Comparison of ENCODE assay signal across 18 cellular contexts in the genomic region with DNA sequence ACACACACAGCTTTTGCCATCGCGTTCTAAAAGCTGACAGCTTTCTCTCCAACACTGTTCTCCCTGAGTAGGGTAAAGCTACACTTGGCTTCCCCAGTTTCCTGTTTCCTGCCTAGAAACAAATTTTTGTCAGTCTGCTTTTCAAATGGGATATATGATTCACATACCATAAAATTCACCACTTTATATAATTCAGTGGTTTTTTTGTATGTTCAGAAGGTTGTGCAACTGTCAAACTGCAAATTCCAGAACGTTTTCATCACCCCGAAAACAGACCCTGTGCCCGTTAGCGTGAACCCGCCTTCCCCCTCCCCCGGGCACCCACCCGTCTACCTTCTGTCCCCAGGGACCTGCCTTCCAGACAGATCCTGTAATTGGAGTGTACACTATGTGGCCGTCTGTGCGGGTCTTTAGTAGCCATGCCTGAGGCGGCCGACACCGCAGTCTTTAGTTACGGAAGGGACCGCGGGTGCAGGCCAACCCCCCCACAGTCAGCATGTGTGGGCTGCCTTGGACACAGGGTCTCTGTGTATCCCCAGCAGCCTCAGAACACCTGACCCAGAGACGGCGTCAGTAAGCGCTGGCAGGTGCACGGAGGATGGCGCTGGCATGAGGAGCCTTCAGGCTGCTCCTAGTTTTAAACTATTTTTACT. TPM values are rescaled to one million over a fixed set of nuclear protein-coding genes. Genes with fewer than 3 reads are reported as not detected.
DNase-seq lines count a peak whose midpoint lies in the region; ATAC-seq and TF ChIP-seq lines count a peak whose summit lies in the region.
"Had no signal": no experiment of that assay in that cellular context is flagged by ENCODE, and none has a peak within 500 bp of the region (broad histone marks: within the 10 kb centered on the region; RNA-seq: fewer than 3 reads in every experiment).

No MANE protein-coding gene starts in this region.

- 53 to 57% methylated on average over 22 of the region's 22 CpGs for WGBS in aorta, 2 donors

- ATAC-seq in stimulated activated naive CD8-positive, alpha-beta T cell treated with anti-CD3 and anti-CD28 coated beads, Interleukin-15, amount 100 ng/mL, for 72 hours, result no peak
- ATAC-seq in stimulated activated naive CD8-positive, alpha-beta T cell treated with anti-CD3 and anti-CD28 coated beads, Interleukin-15, Interleukin-2, amounts not matched to agents 100 U/mL and 50 U/mL, for 24 hours, result no peak
- no peak for ATAC-seq in aorta (ENCODE audit: low FRiP score)
- no peak for ATAC-seq in HG02885 (IDR thresholded peaks at IDR 0.05; ENCODE audit: poor library complexity, unreplicated experiment)

- TF ChIP-seq CTCF in fibroblast of mammary gland (conservative IDR thresholded peaks at IDR 0.05; ENCODE audit: control insufficient read depth, insufficient read depth, low read depth, low read length), result no peak

- no peaks in the 10 kb centered on the region for H3K4me1 Mint-ChIP-seq in stimulated activated naive CD8-positive, alpha-beta T cell treated with anti-CD3 and anti-CD28 coated beads, Interleukin-15, amount 100 ng/mL, for 72 hours
- H3K4me1 Mint-ChIP-seq: activated naive CD4-positive, alpha-beta T cell treated with anti-CD3 and anti-CD28 coated beads, Interleukin-2, amount 50 U/mL, for 24 hours had no signal

- no peak overlapping the region for H3K4me3 Mint-ChIP-seq in stimulated activated naive CD8-positive, alpha-beta T cell treated with anti-CD3 and anti-CD28 coated beads, Interleukin-15, amount 100 ng/mL, for 72 hours
- H3K4me3 Mint-ChIP-seq: activated naive CD4-positive, alpha-beta T cell treated with anti-CD3 and anti-CD28 coated beads, Interleukin-2, amount 50 U/mL, for 24 hours had no signal

- H3K27ac ChIP-seq in aorta (ENCODE audit: low read depth in 1 of 2, low read length in 2 of 2), result no peak overlapping the region
- H3K27ac ChIP-seq: breast epithelium had no signal

- H3K4me1 ChIP-seq in aorta (ENCODE audit: control insufficient read depth in 1 of 2, insufficient read depth in 2 of 2, low read length in 2 of 2), result no peaks in the 10 kb centered on the region
- H3K4me1 ChIP-seq: breast epithelium had no signal

- peaks cover 0 to 6% of the 10 kb centered on the region in 2 donors for H3K36me3 ChIP-seq in aorta (ENCODE audit: control insufficient read depth in 1 of 2, insufficient read depth in 2 of 2, low read length in 1 of 2)

- H3K27me3 ChIP-seq in aorta (ENCODE audit: control insufficient read depth in 1 of 2, insufficient read depth in 2 of 2, low read length in 1 of 2), result no peaks in the 10 kb centered on the region
- H3K27me3 ChIP-seq: breast epithelium had no signal

- intact Hi-C loops in aorta (cut with DNase I), result no loop called here

- H3K27me3 Mint-ChIP-seq in stimulated activated naive CD8-positive, alpha-beta T cell treated with anti-CD3 and anti-CD28 coated beads, Interleukin-15, amount 100 ng/mL, for 72 hours, result no peaks in the 10 kb centered on the region
- H3K27me3 Mint-ChIP-seq: activated naive CD4-positive, alpha-beta T cell treated with anti-CD3 and anti-CD28 coated beads, Interleukin-2, amount 50 U/mL, for 24 hours had no signal

- H3K4me3 ChIP-seq in fibroblast of mammary gland (ENCODE audit: control insufficient read depth, low read depth, low read length), result no peak overlapping the region
- H3K4me3 ChIP-seq in aorta (ENCODE audit: low read length in 2 of 2), result no peak overlapping the region
- H3K4me3 ChIP-seq: breast epithelium had no signal

- H3K27ac Mint-ChIP-seq in stimulated activated naive CD8-positive, alpha-beta T cell treated with anti-CD3 and anti-CD28 coated beads, Interleukin-15, amount 100 ng/mL, for 72 hours, result peak overlapping the region; percentile 15 to 53
- H3K27ac Mint-ChIP-seq: activated naive CD4-positive, alpha-beta T cell treated with anti-CD3 and anti-CD28 coated beads, Interleukin-2, amount 50 U/mL, for 24 hours had no signal

- DNase-seq in stimulated activated naive CD8-positive, alpha-beta T cell treated with anti-CD3 and anti-CD28 coated beads, Interleukin-15, amount 100 ng/mL, for 72 hours, result no peak
- no peak for DNase-seq in stimulated activated naive CD8-positive, alpha-beta T cell treated with anti-CD3 and anti-CD28 coated beads, Interleukin-15, Interleukin-2, amounts not matched to agents 100 U/mL and 50 U/mL, for 24 hours
- DNase-seq in NCI-H526 treated with DMSO at 0.1 percent for 48 hours (lab: John Stamatoyannopoulos, UW), result peak; percentile 9
- DNase-seq in fibroblast of mammary gland (ENCODE audit: low read depth), result peak; percentile 7
- DNase-seq in aorta, result peak; percentile 45 to 48
- no peak for DNase-seq in kidney glomerular epithelial cell (lab: John Stamatoyannopoulos, UW)
- no peak for DNase-seq in D341Med (ENCODE audit: low spot score)
- DNase-seq: activated CD4-positive, alpha-beta T cell treated with anti-CD3 and anti-CD28 coated beads for 4 hours; Calu3; effector CD4-positive, alpha-beta T cell; H7; hippocampal formation; NCI-H345 had no signal

- H3K9me3 ChIP-seq in aorta (ENCODE audit: control insufficient read depth, low read length), result no peaks in the 10 kb centered on the region
- H3K9me3 ChIP-seq: breast epithelium had no signal

- no peaks in the 10 kb centered on the region for H3K9me3 Mint-ChIP-seq in stimulated activated naive CD8-positive, alpha-beta T cell treated with anti-CD3 and anti-CD28 coated beads, Interleukin-15, amount 100 ng/mL, for 72 hours
- H3K9me3 Mint-ChIP-seq: activated naive CD4-positive, alpha-beta T cell treated with anti-CD3 and anti-CD28 coated beads, Interleukin-2, amount 50 U/mL, for 24 hours had no signal

RNA-seq across cellular contexts. Expression of a gene that starts 16.6 kb away (rescaled TPM):
- not detected for total RNA-seq in aorta
- polyA plus RNA-seq in aorta, result not detected
- total RNA-seq: breast epithelium, Calu3, omental fat pad, SK-MEL-5 had no signal

RNA-seq across cellular contexts. Expression of a gene that starts 20.7 kb away (rescaled TPM):
- 10 to 100 TPM; 24.6 to 33.3 TPM for total RNA-seq in aorta
- 10 to 100 TPM in 1 of 2 donors, 1 to 10 TPM in 1; 5.3 to 55.3 TPM for polyA plus RNA-seq in aorta

RNA-seq across cellular contexts. Expression of a gene that starts 34.8 kb away (rescaled TPM):
- total RNA-seq in aorta, result 10 to 100 TPM; 58.0 to 71.3 TPM
- polyA plus RNA-seq in aorta, result 10 to 100 TPM; 16.2 to 27.8 TPM

RNA-seq across cellular contexts. Expression of a gene that starts 59.9 kb away (rescaled TPM):
- total RNA-seq in aorta, result 10 to 100 TPM; 12.1 to 19.1 TPM
- polyA plus RNA-seq in aorta, result 10 to 100 TPM in 1 of 2 donors, 1 to 10 TPM in 1; 4.9 to 10.1 TPM

Comparison
In these comparisons a context has a peak if more than half of its experiments do, and no peak if none do; other contexts are left out.
1. DNase-seq: peak in NCI-H526 treated with DMSO at 0.1 percent for 48 hours (single experiment), fibroblast of mammary gland (single experiment) and aorta (2 of 2); none in stimulated activated naive CD8-positive, alpha-beta T cell treated with anti-CD3 and anti-CD28 coated beads, Interleukin-15, amount 100 ng/mL, for 72 hours (0 of 2), stimulated activated naive CD8-positive, alpha-beta T cell treated with anti-CD3 and anti-CD28 coated beads, Interleukin-15, Interleukin-2, amounts not matched to agents 100 U/mL and 50 U/mL, for 24 hours (single experiment), kidney glomerular epithelial cell (single experiment) and D341Med (single experiment).